In the genomic region with DNA sequence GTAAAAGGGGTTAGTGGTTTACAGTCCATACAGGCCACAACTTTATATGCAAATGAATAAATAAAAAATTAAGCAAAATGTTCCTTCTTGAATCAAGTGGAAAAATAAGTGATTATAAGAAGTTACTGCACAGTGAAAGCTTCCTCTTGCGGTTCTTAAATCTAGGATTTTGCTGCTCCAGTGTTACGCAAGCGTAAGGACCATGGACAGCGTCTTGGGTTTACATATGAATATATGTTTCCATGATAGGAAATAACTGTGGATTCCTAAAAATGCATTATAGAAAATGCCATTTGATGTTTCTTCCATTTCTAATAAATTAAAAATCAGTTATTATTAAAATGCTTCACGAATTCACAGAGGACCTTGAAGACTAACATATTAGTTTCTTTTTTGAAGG, we compare ENCODE assay signal across 12 cellular contexts.
A peak's percentile ranks its signal among the peaks of the same experiment; 100 is the strongest.
DNase-seq lines count a peak whose midpoint lies in the region; ATAC-seq and TF ChIP-seq lines count a peak whose summit lies in the region.
"Had no signal": no experiment of that assay in that cellular context is flagged by ENCODE, and none has a peak within 500 bp of the region (broad histone marks: within the 10 kb centered on the region; RNA-seq: fewer than 3 reads in every experiment).

No MANE protein-coding gene starts in this region.

- DNase-seq in NOMO-1 (lab: John Stamatoyannopoulos, UW; ENCODE audit: unreplicated experiment in 2 of 2) (peak; percentile 45 to 55), NOMO-1 treated with dmso at 0.1 percent for 144 hours (lab: John Stamatoyannopoulos, UW; ENCODE audit: unreplicated experiment) (no peak), cardiac fibroblast (ENCODE audit: low read depth in 2 of 2) (peak; percentile 25 to 51), progenitor cell of endocrine pancreas (ENCODE audit: low spot score, unreplicated experiment) (peak; percentile 51), NCI-H524 treated with DMSO at 0.1 percent for 48 hours (lab: John Stamatoyannopoulos, UW) (no peak), chondrocyte (ENCODE audit: low spot score) (no peak)
- no peak for DNase-seq in CD4-positive, alpha-beta T cell
- DNase-seq: NCI-H1417 treated with DMSO at 0.1 percent for 48 hours had no signal

- H3K4me1 Mint-ChIP-seq in progenitor cell of endocrine pancreas (ENCODE audit: low read depth) = no peaks in the 10 kb centered on the region
- H3K4me1 Mint-ChIP-seq in CD4-positive, alpha-beta T cell (ENCODE audit: low read depth) = no peaks in the 10 kb centered on the region
- no peaks in the 10 kb centered on the region for H3K4me1 Mint-ChIP-seq in chondrocyte (ENCODE audit: low read depth)

- H3K9me3 Mint-ChIP-seq in progenitor cell of endocrine pancreas (ENCODE audit: low read depth) (no peaks in the 10 kb centered on the region), chondrocyte (ENCODE audit: low read depth) (no peaks in the 10 kb centered on the region)
- H3K9me3 Mint-ChIP-seq in CD4-positive, alpha-beta T cell = no peaks in the 10 kb centered on the region
- H3K9me3 Mint-ChIP-seq: T-helper 1 cell treated with Interleukin-12 subunit alpha and Interleukin-12 subunit beta and Interleukin-4 antibody, amounts not matched to agents 30 μg/mL and 1 μg/mL, for 36 hours had no signal

- H3K4me3 Mint-ChIP-seq in progenitor cell of endocrine pancreas (ENCODE audit: low read depth) (no peak overlapping the region), chondrocyte (ENCODE audit: unreplicated experiment) (no peak overlapping the region)
- no peak overlapping the region for H3K4me3 Mint-ChIP-seq in CD4-positive, alpha-beta T cell
- H3K4me3 Mint-ChIP-seq: T-helper 1 cell treated with Interleukin-12 subunit alpha and Interleukin-12 subunit beta and Interleukin-4 antibody, amounts not matched to agents 30 μg/mL and 1 μg/mL, for 36 hours had no signal

- no peak overlapping the region for H3K27ac ChIP-seq in CD4-positive, alpha-beta T cell (ENCODE audit: low read depth, low read length)
- H3K27ac ChIP-seq: body of pancreas, right atrium auricular region had no signal

- H3K27me3 ChIP-seq in CD4-positive, alpha-beta T cell (ENCODE audit: control insufficient read depth, insufficient read depth, low read length) = no peaks in the 10 kb centered on the region
- H3K27me3 ChIP-seq: body of pancreas, right atrium auricular region had no signal

- TF ChIP-seq CTCF in cardiac fibroblast (IDR thresholded peaks at IDR 0.05; ENCODE audit: low read depth, low read length) (no peak), progenitor cell of endocrine pancreas (IDR thresholded peaks at IDR 0.05; ENCODE audit: unreplicated experiment) (no peak), chondrocyte (IDR thresholded peaks at IDR 0.05) (no peak)
- no peak for TF ChIP-seq CTCF in CD4-positive, alpha-beta T cell (IDR thresholded peaks at IDR 0.05)

- POLR2A ChIA-PET in CD4-positive, alpha-beta T cell (lab: Charles Lee) = no interaction called here

- intact Hi-C loops in CD4-positive, alpha-beta T cell (cut with DNase I, micrococcal nuclease) = no loop called here

- CTCF ChIA-PET in CD4-positive, alpha-beta T cell (lab: Charles Lee) = no interaction called here

- H3K36me3 Mint-ChIP-seq in progenitor cell of endocrine pancreas (ENCODE audit: insufficient read depth) = no peaks in the 10 kb centered on the region
- no peaks in the 10 kb centered on the region for H3K36me3 Mint-ChIP-seq in CD4-positive, alpha-beta T cell (ENCODE audit: low read depth)
- no peaks in the 10 kb centered on the region for H3K36me3 Mint-ChIP-seq in chondrocyte (ENCODE audit: low read depth)

- no peak for ATAC-seq in CD4-positive, alpha-beta T cell (ENCODE audit: poor library complexity)
- ATAC-seq: body of pancreas had no signal

- no peak overlapping the region for H3K27ac Mint-ChIP-seq in progenitor cell of endocrine pancreas
- no peak overlapping the region for H3K27ac Mint-ChIP-seq in CD4-positive, alpha-beta T cell
- H3K27ac Mint-ChIP-seq in chondrocyte (ENCODE audit: unreplicated experiment) = no peak overlapping the region
- H3K27ac Mint-ChIP-seq: T-helper 1 cell treated with Interleukin-12 subunit alpha and Interleukin-12 subunit beta and Interleukin-4 antibody, amounts not matched to agents 30 μg/mL and 1 μg/mL, for 36 hours had no signal

- no peak overlapping the region for H3K4me3 ChIP-seq in cardiac fibroblast (replicated peaks in 1 of 2; ENCODE audit: low read depth in 2 of 2, low read length in 2 of 2)
- H3K4me3 ChIP-seq: body of pancreas, right atrium auricular region had no signal

- H3K9me3 ChIP-seq in CD4-positive, alpha-beta T cell (ENCODE audit: control insufficient read depth, low read length) = no peaks in the 10 kb centered on the region
- H3K9me3 ChIP-seq: body of pancreas, right atrium auricular region had no signal

- H3K27me3 Mint-ChIP-seq in progenitor cell of endocrine pancreas (peaks cover 3% of the 10 kb centered on the region), chondrocyte (ENCODE audit: low read depth) (peaks cover 7% of the 10 kb centered on the region)
- no peaks in the 10 kb centered on the region for H3K27me3 Mint-ChIP-seq in CD4-positive, alpha-beta T cell

TF ChIP-seq in PFSK-1, 5 proteins besides CTCF, POLR2A, EP300 and RAD21:
- TF ChIP-seq TAF1 (IDR thresholded peaks at IDR 0.05; ENCODE audit: borderline replicate concordance, insufficient read depth, low read length) = no peak
- no peak for TF ChIP-seq POLR2AphosphoS5 (IDR thresholded peaks at IDR 0.05; ENCODE audit: low read depth, low read length)
- TF ChIP-seq FOXP2 (optimal IDR thresholded peaks at IDR 0.05; ENCODE audit: borderline replicate concordance, extremely low read depth, extremely low read length, insufficient read depth) = no peak
- no peak for TF ChIP-seq SIN3A (IDR thresholded peaks at IDR 0.05; ENCODE audit: borderline replicate concordance, insufficient read depth, low read length)
- TF ChIP-seq, protein P1, sequence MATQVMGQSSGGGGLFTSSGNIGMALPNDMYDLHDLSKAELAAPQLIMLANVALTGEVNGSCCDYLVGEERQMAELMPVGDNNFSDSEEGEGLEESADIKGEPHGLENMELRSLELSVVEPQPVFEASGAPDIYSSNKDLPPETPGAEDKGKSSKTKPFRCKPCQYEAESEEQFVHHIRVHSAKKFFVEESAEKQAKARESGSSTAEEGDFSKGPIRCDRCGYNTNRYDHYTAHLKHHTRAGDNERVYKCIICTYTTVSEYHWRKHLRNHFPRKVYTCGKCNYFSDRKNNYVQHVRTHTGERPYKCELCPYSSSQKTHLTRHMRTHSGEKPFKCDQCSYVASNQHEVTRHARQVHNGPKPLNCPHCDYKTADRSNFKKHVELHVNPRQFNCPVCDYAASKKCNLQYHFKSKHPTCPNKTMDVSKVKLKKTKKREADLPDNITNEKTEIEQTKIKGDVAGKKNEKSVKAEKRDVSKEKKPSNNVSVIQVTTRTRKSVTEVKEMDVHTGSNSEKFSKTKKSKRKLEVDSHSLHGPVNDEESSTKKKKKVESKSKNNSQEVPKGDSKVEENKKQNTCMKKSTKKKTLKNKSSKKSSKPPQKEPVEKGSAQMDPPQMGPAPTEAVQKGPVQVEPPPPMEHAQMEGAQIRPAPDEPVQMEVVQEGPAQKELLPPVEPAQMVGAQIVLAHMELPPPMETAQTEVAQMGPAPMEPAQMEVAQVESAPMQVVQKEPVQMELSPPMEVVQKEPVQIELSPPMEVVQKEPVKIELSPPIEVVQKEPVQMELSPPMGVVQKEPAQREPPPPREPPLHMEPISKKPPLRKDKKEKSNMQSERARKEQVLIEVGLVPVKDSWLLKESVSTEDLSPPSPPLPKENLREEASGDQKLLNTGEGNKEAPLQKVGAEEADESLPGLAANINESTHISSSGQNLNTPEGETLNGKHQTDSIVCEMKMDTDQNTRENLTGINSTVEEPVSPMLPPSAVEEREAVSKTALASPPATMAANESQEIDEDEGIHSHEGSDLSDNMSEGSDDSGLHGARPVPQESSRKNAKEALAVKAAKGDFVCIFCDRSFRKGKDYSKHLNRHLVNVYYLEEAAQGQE (IDR thresholded peaks at IDR 0.05; ENCODE audit: insufficient read depth in 1 of 2, low read depth in 2 of 2, low read length in 2 of 2) = peak; percentile 85 to 99

Comparison
In these comparisons a context has a peak if more than half of its experiments do, and no peak if none do; other contexts are left out.
1. DNase-seq: peak in NOMO-1 (2 of 2), cardiac fibroblast (2 of 2) and progenitor cell of endocrine pancreas (single experiment); none in NOMO-1 treated with dmso at 0.1 percent for 144 hours (single experiment), NCI-H524 treated with DMSO at 0.1 percent for 48 hours (single experiment), CD4-positive, alpha-beta T cell (0 of 10) and chondrocyte (single experiment).